In genomic region chr16:81444448-81445121, GRCh38 we compare ENCODE assay signal across 8 cellular contexts. TPM values are rescaled to one million over a fixed set of nuclear protein-coding genes. Genes with fewer than 3 reads are reported as not detected.
DNase-seq lines count a peak whose midpoint lies in the region; ATAC-seq lines count a peak whose summit lies in the region.

TSS of gene CMIP (plus strand) at chr16:81444808.

- POLR2A ChIA-PET in activated CD8-positive, alpha-beta memory T cell treated with anti-CD3 and anti-CD28 coated beads for 36 hours (lab: Charles Lee) = interaction anchor here (1.4 kb wide), 1 partner anchor 130 kb away, joined by 4 read pairs; the partner anchor contains the start of gene GAN

- ATAC-seq in GM18861 (IDR thresholded peaks at IDR 0.05; ENCODE audit: unreplicated experiment) (peak; percentile 74), HG03095 (IDR thresholded peaks at IDR 0.05; ENCODE audit: unreplicated experiment) (peak; percentile 72)

- CTCF ChIA-PET in activated CD8-positive, alpha-beta memory T cell treated with anti-CD3 and anti-CD28 coated beads for 36 hours (lab: Charles Lee) = interaction anchor here (1.0 kb wide), 1 partner anchor 12 kb away, joined by 3 read pairs; no protein-coding TSS in a partner anchor

- peak; percentile 98 for DNase-seq in AG08396 (ENCODE audit: low spot score)
- DNase-seq in NCI-H82 treated with DMSO at 0.1 percent for 48 hours (lab: John Stamatoyannopoulos, UW; ENCODE audit: unreplicated experiment) = peak; percentile 29
- peak; percentile 60 for DNase-seq in effector CD8-positive, alpha-beta T cell (lab: John Stamatoyannopoulos, UW)
- DNase-seq in lung microvascular endothelial cell (ENCODE audit: low read depth in 2 of 2) = peak; percentile 82 to 89
- peak; percentile 50 to 80 (median 59) for DNase-seq in stimulated activated CD4-positive, alpha-beta T cell treated with anti-CD3 and anti-CD28 coated beads, TNF-alpha, amount 100 ng/mL, for 48 hours (ENCODE audit: low read depth in 3 of 3)

RNA-seq across cellular contexts. Expression of gene CMIP, which starts in this region (rescaled TPM):
- total RNA-seq in activated CD8-positive, alpha-beta memory T cell treated with anti-CD3 and anti-CD28 coated beads for 36 hours = 10 to 100 TPM; 26.3 to 29.1 TPM
- 8.5 and 10.3 TPM in 2 replicates for total RNA-seq in lung microvascular endothelial cell

Comparison
In these comparisons a context has a peak if more than half of its experiments do, and no peak if none do; other contexts are left out.
1. Peak in every context shown above with its lines: DNase-seq and ATAC-seq.
2. DNase-seq: peak in every context shown above with its lines; median percentile 98 in AG08396; 86 in lung microvascular endothelial cell; 60 in effector CD8-positive, alpha-beta T cell; 59 in stimulated activated CD4-positive, alpha-beta T cell treated with anti-CD3 and anti-CD28 coated beads, TNF-alpha, amount 100 ng/mL, for 48 hours; 29 in NCI-H82 treated with DMSO at 0.1 percent for 48 hours.